ENCODE assay signal across 11 cellular contexts in genomic region chr2:226477221-226478120, GRCh38.
A peak's percentile ranks its signal among the peaks of the same experiment; 100 is the strongest.
DNase-seq lines count a peak whose midpoint lies in the region; ATAC-seq, FAIRE-seq and TF ChIP-seq lines count a peak whose summit lies in the region.
"Had no signal": no experiment of that assay in that cellular context is flagged by ENCODE, and none has a peak within 500 bp of the region (broad histone marks: within the 10 kb centered on the region; RNA-seq: fewer than 3 reads in every experiment).

No MANE protein-coding gene starts in this region.

- H3K9me3 ChIP-seq in A549 = peaks cover 16% of the 10 kb centered on the region; the same call in 2 of the 3 replicates
- H3K9me3 ChIP-seq in adipocyte (ENCODE audit: control insufficient read depth, low read length) = no peaks in the 10 kb centered on the region
- H3K9me3 ChIP-seq in left ventricle myocardium inferior (replicated peaks) = peaks cover 18% of the 10 kb centered on the region
- H3K9me3 ChIP-seq in prostate gland = no peaks in the 10 kb centered on the region

- POLR2A ChIA-PET in A549 (lab: Yijun Ruan, JAX) = interaction anchor here (0.7 to 1.5 kb wide), 4 partner anchors 74 to 322 kb away, joined by 3 to 5 read pairs (median 4); partner anchors contain the start of gene IRS1

- H3K36me3 ChIP-seq in adipocyte (ENCODE audit: control insufficient read depth, insufficient read depth, low read length, severe bottlenecking) (no peaks in the 10 kb centered on the region), left ventricle myocardium inferior (no peaks in the 10 kb centered on the region), prostate gland (no peaks in the 10 kb centered on the region)

- peak overlapping the region; percentile 75 to 89 for H3K27ac ChIP-seq in A549
- peak overlapping the region; percentile 47 for H3K27ac ChIP-seq in left ventricle myocardium inferior (replicated peaks)
- H3K27ac ChIP-seq in prostate gland = peak overlapping the region; percentile 12 to 40
- H3K27ac ChIP-seq: SK-N-MC had no signal

- no peak for FAIRE-seq in A549 (lab: Jason Lieb, UNC)

- TF ChIP-seq RAD21 in A549 (conservative IDR thresholded peaks at IDR 0.05 in 1 of 2, IDR thresholded peaks at IDR 0.05 in 1 of 2) = no peak

- 69% methylated on average over 10 of the region's 10 CpGs for WGBS in A549 (ENCODE audit: missing lambda C conversion rate)
- WGBS in prostate gland = 51% methylated on average over 10 of the region's 10 CpGs

- no peak for TF ChIP-seq POLR2A in A549 (IDR thresholded peaks at IDR 0.05; ENCODE audit: low read length)
- no peak for TF ChIP-seq POLR2A in prostate gland (IDR thresholded peaks at IDR 0.05)

- peak overlapping the region; percentile 64 for H3K9ac ChIP-seq in adipocyte (ENCODE audit: low read length)

- ATAC-seq in A549 (no peak), GM21528 (IDR thresholded peaks at IDR 0.05; ENCODE audit: low FRiP score, unreplicated experiment) (no peak), HG02981 (IDR thresholded peaks at IDR 0.05; ENCODE audit: unreplicated experiment) (no peak), GM21390 (IDR thresholded peaks at IDR 0.05; ENCODE audit: unreplicated experiment) (no peak)
- ATAC-seq: activated CD4-positive, CD25-positive, alpha-beta regulatory T cell treated with anti-CD3 and anti-CD28 coated beads, Interleukin-2, amount 50 U/mL, for 24 hours had no signal

- H3K4me3 ChIP-seq in A549 (no peak overlapping the region), adipocyte (ENCODE audit: low read length) (peak overlapping the region; percentile 30), left ventricle myocardium inferior (no peak overlapping the region), prostate gland (no peak overlapping the region)
- H3K4me3 ChIP-seq: SK-N-MC had no signal

- no peak for TF ChIP-seq EP300 in A549 (IDR thresholded peaks at IDR 0.05)

- H3K27me3 ChIP-seq in adipocyte (replicated peaks; ENCODE audit: control insufficient read depth, insufficient read depth, low read length) (no peaks in the 10 kb centered on the region), left ventricle myocardium inferior (ENCODE audit: low read depth) (no peaks in the 10 kb centered on the region), prostate gland (replicated peaks; ENCODE audit: insufficient read depth) (no peaks in the 10 kb centered on the region)

- intact Hi-C loops in left ventricle myocardium inferior (cut with micrococcal nuclease) (no loop called here), prostate gland (cut with DNase I) (loop anchor here (5.0 kb wide), 1 partner anchor 320 kb away; the partner anchor contains the start of gene IRS1)

- TF ChIP-seq CTCF in A549 (IDR thresholded peaks at IDR 0.05) = no peak
- no peak for TF ChIP-seq CTCF in left ventricle myocardium inferior (IDR thresholded peaks at IDR 0.05; ENCODE audit: borderline replicate concordance)
- TF ChIP-seq CTCF in prostate gland (IDR thresholded peaks at IDR 0.05) = no peak

- DNase-seq in A549 (ENCODE audit: low read depth in 1 of 2, low spot score in 1 of 2) (no peak), adipocyte (ENCODE audit: low read depth) (peak; percentile 11), left ventricle myocardium inferior (no peak), prostate gland (ENCODE audit: low spot score) (peak; percentile 12), NOMO-1 treated with DMSO at 0.1 percent for 48 hours (lab: John Stamatoyannopoulos, UW; ENCODE audit: unreplicated experiment) (no peak)
- DNase-seq: NCI-H510A treated with DMSO at 0.1 percent for 48 hours had no signal

- CTCF ChIA-PET in A549 (lab: Yijun Ruan, JAX) = interaction anchor here (0.7 to 1.3 kb wide), 5 partner anchors 240 to 588 kb away, joined by 3 to 5 read pairs (median 3); partner anchors contain the start of gene IRS1

- H3K4me2 ChIP-seq in A549 = peak overlapping the region; percentile 58

- H3K4me1 ChIP-seq in A549 = peaks cover 42% of the 10 kb centered on the region
- H3K4me1 ChIP-seq in adipocyte (ENCODE audit: control insufficient read depth, insufficient read depth, low read length) = peaks cover 35% of the 10 kb centered on the region
- H3K4me1 ChIP-seq in left ventricle myocardium inferior = peaks cover 10% of the 10 kb centered on the region
- no peaks in the 10 kb centered on the region for H3K4me1 ChIP-seq in prostate gland (replicated peaks)

TF ChIP-seq in A549, 52 proteins besides CTCF, POLR2A, EP300 and RAD21:
- no peak for TF ChIP-seq HDAC2 (IDR thresholded peaks at IDR 0.05)
- no peak for TF ChIP-seq CBX2 (IDR thresholded peaks at IDR 0.05; ENCODE audit: borderline replicate concordance, low read depth)
- no peak for TF ChIP-seq FOXS1 (CRISPR knock-in tag; IDR thresholded peaks at IDR 0.05)
- TF ChIP-seq BHLHE40 (IDR thresholded peaks at IDR 0.05; ENCODE audit: low read depth, low read length) = no peak
- no peak for TF ChIP-seq GATA3 (IDR thresholded peaks at IDR 0.05; ENCODE audit: borderline replicate concordance)
- TF ChIP-seq EHMT2 (IDR thresholded peaks at IDR 0.05; ENCODE audit: low read depth) = no peak

Comparison
In these comparisons a context has a peak if more than half of its experiments do, and no peak if none do; other contexts are left out.
1. DNase-seq: peak in adipocyte (single experiment) and prostate gland (single experiment); none in A549 (0 of 2), left ventricle myocardium inferior (single experiment) and NOMO-1 treated with DMSO at 0.1 percent for 48 hours (single experiment).
2. H3K27ac ChIP-seq: peak in every context shown above with its lines; median percentile 82 in A549; 47 in left ventricle myocardium inferior; 26 in prostate gland.